9 cellular contexts compared by ENCODE assay signal in the genomic region with DNA sequence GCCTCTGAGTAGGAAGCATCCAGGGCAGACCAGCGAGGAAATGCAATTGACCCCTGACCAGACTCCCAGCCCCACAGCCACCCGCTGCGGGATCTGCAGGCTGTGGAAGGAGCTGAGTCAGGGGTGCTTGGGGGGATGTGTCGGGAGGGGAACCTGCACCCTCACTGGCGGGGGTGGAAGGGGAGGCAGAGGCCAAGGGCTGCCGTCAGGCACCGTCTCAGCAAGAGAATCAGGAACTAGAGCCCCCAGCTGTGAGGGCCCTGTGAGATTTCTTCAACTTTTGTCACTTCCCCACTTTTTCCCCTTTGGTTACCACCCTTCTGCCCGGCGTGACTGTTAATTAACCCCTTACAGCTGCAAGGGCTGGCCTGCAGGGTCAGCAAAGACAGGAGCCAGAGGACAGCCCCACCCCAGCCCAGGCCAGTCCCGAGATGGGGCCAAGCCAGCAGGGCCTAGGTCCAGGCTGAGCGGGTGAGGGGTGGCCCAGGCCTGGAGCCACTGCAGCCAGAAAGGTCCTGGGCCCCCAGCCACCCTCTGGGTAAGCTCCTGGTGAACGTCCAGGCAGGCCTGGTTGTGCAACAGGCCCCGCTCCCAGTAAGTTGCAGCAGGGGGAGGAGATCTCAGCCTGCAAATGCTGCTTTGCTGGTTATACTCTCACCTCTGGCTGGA.
DNase-seq lines count a peak whose midpoint lies in the region; ATAC-seq, FAIRE-seq and TF ChIP-seq lines count a peak whose summit lies in the region.
"Had no signal": no experiment of that assay in that cellular context is flagged by ENCODE, and none has a peak within 500 bp of the region (broad histone marks: within the 10 kb centered on the region; RNA-seq: fewer than 3 reads in every experiment).

No MANE protein-coding gene starts in this region.

- FAIRE-seq in GM12891 (lab: Jason Lieb, UNC): no peak

- no peak for TF ChIP-seq CTCF in activated B cell treated with CpG ODN at 0.5 μM for 24 hours (IDR thresholded peaks at IDR 0.05)
- no peak for TF ChIP-seq CTCF in hepatocyte (IDR thresholded peaks at IDR 0.05; ENCODE audit: poor library complexity)

- H3K27ac ChIP-seq in hepatocyte: peak overlapping the region; percentile 45

- no peaks in the 10 kb centered on the region for H4K20me1 ChIP-seq in hepatocyte (ENCODE audit: insufficient read depth, poor library complexity, severe bottlenecking)

- intact Hi-C loops in activated B cell treated with CpG ODN at 0.5 μM for 24 hours (cut with micrococcal nuclease): loop anchor here (1.0 kb wide), 1 partner anchor 8 kb away; no protein-coding TSS in a partner anchor

- H3K9me3 ChIP-seq in hepatocyte (ENCODE audit: low read depth): no peaks in the 10 kb centered on the region

- H3K4me3 Mint-ChIP-seq in activated B cell treated with CpG ODN at 0.5 μM for 24 hours: no peak overlapping the region

- H3K9me3 Mint-ChIP-seq in activated B cell treated with CpG ODN at 0.5 μM for 24 hours: peaks cover 11% of the 10 kb centered on the region

- no peaks in the 10 kb centered on the region for H3K79me2 ChIP-seq in hepatocyte

- WGBS in hepatocyte (ENCODE audit: low lambda C conversion rate, missing lambda C conversion rate): 52% methylated on average over 13 of the region's 13 CpGs

- POLR2A ChIA-PET in activated B cell treated with CpG ODN at 0.5 μM for 24 hours (lab: Charles Lee): interaction anchor here (0.8 to 1.2 kb wide), 3 partner anchors 8 to 57 kb away, joined by 3 to 7 read pairs (median 4); no protein-coding TSS in a partner anchor

- H3K4me1 Mint-ChIP-seq in activated B cell treated with CpG ODN at 0.5 μM for 24 hours: peaks cover 41% of the 10 kb centered on the region

- H2AFZ ChIP-seq in hepatocyte: no peak overlapping the region

- ATAC-seq in activated B cell treated with CpG ODN at 0.5 μM for 24 hours (ENCODE audit: low read depth): peak; percentile 70
- ATAC-seq in HG03354 (IDR thresholded peaks at IDR 0.05; ENCODE audit: poor library complexity, severe bottlenecking, unreplicated experiment): no peak

- CTCF ChIA-PET in activated B cell treated with CpG ODN at 0.5 μM for 24 hours (lab: Charles Lee): no interaction called here

- no peaks in the 10 kb centered on the region for H3K27me3 ChIP-seq in hepatocyte

- H3K9me2 ChIP-seq in hepatocyte (replicated peaks; ENCODE audit: insufficient read depth): no peaks in the 10 kb centered on the region

- H3K36me3 Mint-ChIP-seq in activated B cell treated with CpG ODN at 0.5 μM for 24 hours (ENCODE audit: low read depth): no peaks in the 10 kb centered on the region

- H3K4me2 ChIP-seq in hepatocyte: no peak overlapping the region

- no peak overlapping the region for H3K4me3 ChIP-seq in hepatocyte

- no peaks in the 10 kb centered on the region for H3K36me3 ChIP-seq in hepatocyte (replicated peaks; ENCODE audit: insufficient read depth, low read depth)

- H3K27ac Mint-ChIP-seq in activated B cell treated with CpG ODN at 0.5 μM for 24 hours: no peak overlapping the region

- peaks cover 50% of the 10 kb centered on the region for H3K4me1 ChIP-seq in hepatocyte (ENCODE audit: insufficient read depth)

- H3K27me3 Mint-ChIP-seq in activated B cell treated with CpG ODN at 0.5 μM for 24 hours: peaks cover 23% of the 10 kb centered on the region

- DNase-seq in GDM1 (lab: John Stamatoyannopoulos, UW) (peak; percentile 65), activated B cell treated with CpG ODN at 0.5 μM for 24 hours (no peak), hepatocyte (ENCODE audit: low spot score) (peak; percentile 73), putamen (ENCODE audit: low spot score) (peak; percentile 53), GM19238 (ENCODE audit: insufficient read length, low spot score) (no peak), GM12891 (ENCODE audit: insufficient read length, low spot score) (no peak)
- no peak for DNase-seq in activated CD8-positive, alpha-beta memory T cell treated with anti-CD3 and anti-CD28 coated beads, Interleukin-2, amount 50 U/mL, for 48 hours
- DNase-seq: T-helper 1 cell had no signal

- no peak for TF ChIP-seq POLR2A in GM12891 (IDR thresholded peaks at IDR 0.05; ENCODE audit: low read depth, low read length)

TF ChIP-seq in GM12891, 5 proteins besides CTCF, POLR2A, EP300 and RAD21:
- TF ChIP-seq TAF1 (IDR thresholded peaks at IDR 0.05; ENCODE audit: low read depth, low read length) (no peak), POLR2AphosphoS5 (IDR thresholded peaks at IDR 0.05; ENCODE audit: low read depth, low read length) (no peak), POU2F2 (IDR thresholded peaks at IDR 0.05; ENCODE audit: low read depth, low read length) (no peak), SPI1 (IDR thresholded peaks at IDR 0.05; ENCODE audit: low read depth, low read length) (no peak), PAX5 (IDR thresholded peaks at IDR 0.05; ENCODE audit: insufficient read depth, low read length, severe bottlenecking) (no peak)
TF ChIP-seq in GM12891: peak in this region for 0.

Comparison
In these comparisons a context has a peak if more than half of its experiments do, and no peak if none do; other contexts are left out.
1. DNase-seq: peak in GDM1 (single experiment), hepatocyte (single experiment) and putamen (single experiment); none in activated B cell treated with CpG ODN at 0.5 μM for 24 hours (single experiment), GM19238 (single experiment), GM12891 (single experiment) and activated CD8-positive, alpha-beta memory T cell treated with anti-CD3 and anti-CD28 coated beads, Interleukin-2, amount 50 U/mL, for 48 hours (single experiment).